In the genomic region with DNA sequence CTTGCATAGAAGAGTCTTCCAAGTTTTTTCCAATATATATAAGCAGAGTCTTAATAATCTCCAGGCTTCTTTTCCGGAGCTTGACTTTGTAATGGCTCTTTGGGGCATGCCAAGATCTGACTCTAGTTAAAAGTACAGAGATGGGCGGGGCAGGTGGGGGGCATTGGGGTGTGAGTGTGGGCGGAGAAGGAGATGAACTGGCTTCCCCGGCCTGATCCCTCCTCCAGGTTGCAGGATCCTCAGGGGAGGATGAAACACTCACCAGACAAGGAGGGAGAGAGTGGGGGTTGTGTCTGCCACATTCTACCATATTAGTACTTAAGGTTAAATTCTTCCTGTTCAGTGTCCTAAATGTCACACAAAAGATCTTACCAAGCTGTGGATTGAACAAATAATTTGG, we compare ENCODE assay signal across 24 cellular contexts. TPM values are rescaled to one million over a fixed set of nuclear protein-coding genes. Genes with fewer than 3 reads are reported as not detected.
DNase-seq lines count a peak whose midpoint lies in the region; ATAC-seq, FAIRE-seq and TF ChIP-seq lines count a peak whose summit lies in the region.
"Had no signal": no experiment of that assay in that cellular context is flagged by ENCODE, and none has a peak within 500 bp of the region (broad histone marks: within the 10 kb centered on the region; RNA-seq: fewer than 3 reads in every experiment).

No MANE protein-coding gene starts in this region.

- TF ChIP-seq RAD21 in K562 (CRISPR knock-in tag; conservative IDR thresholded peaks at IDR 0.05 in 1 of 2, IDR thresholded peaks at IDR 0.05 in 1 of 2): no peak

- no peaks in the 10 kb centered on the region for H3K36me3 ChIP-seq in A673 (ENCODE audit: insufficient read depth, low read length, poor library complexity, severe bottlenecking)
- no peaks in the 10 kb centered on the region for H3K36me3 ChIP-seq in MG63
- no peaks in the 10 kb centered on the region for H3K36me3 ChIP-seq in K562 (ENCODE audit: control insufficient read depth, insufficient read depth, low read length)
- H3K36me3 ChIP-seq: HAP-1 had no signal

- no peak overlapping the region for H2AFZ ChIP-seq in K562 (ENCODE audit: low read depth, low read length)

- peaks cover 13% of the 10 kb centered on the region for H3K4me1 Mint-ChIP-seq in endothelial cell (ENCODE audit: unreplicated experiment)
- H3K4me1 Mint-ChIP-seq in activated CD4-positive, alpha-beta T cell treated with anti-CD3 and anti-CD28 coated beads, Interleukin-2, amount 10 ng/mL, durations not matched to agents 7 days and 5 days: peaks cover 26% of the 10 kb centered on the region
- H3K4me1 Mint-ChIP-seq: immature natural killer cell had no signal

- BruUV-seq in A673 (replicated peaks; lab: Mats Ljungman, UMichigan) (no TSS peak), K562 (replicated peaks; lab: Mats Ljungman, UMichigan) (no TSS peak)

- in situ Hi-C loops in K562 (cut with MboI): no loop called here

- H3K27me3 ChIP-seq in A673 (replicated peaks; ENCODE audit: insufficient read depth, low read depth, low read length, poor library complexity) (peaks cover 7% of the 10 kb centered on the region), MG63 (no peaks in the 10 kb centered on the region), K562 (ENCODE audit: control insufficient read depth in 2 of 2, insufficient read depth in 2 of 2, low read length in 2 of 2) (no peaks in the 10 kb centered on the region)
- H3K27me3 ChIP-seq: body of pancreas had no signal

- H3K79me2 ChIP-seq in K562 (ENCODE audit: control insufficient read depth, insufficient read depth, low read length): no peaks in the 10 kb centered on the region

- no peak overlapping the region for H3K9ac ChIP-seq in K562 (ENCODE audit: insufficient read depth in 1 of 2, low read depth in 2 of 2, low read length in 2 of 2)

- TF ChIP-seq POLR2A in K562 (conservative IDR thresholded peaks at IDR 0.05): no peak

- H3K27ac ChIP-seq in A673 (ENCODE audit: low read depth, low read length, poor library complexity, severe bottlenecking) (no peak overlapping the region), K562 (ENCODE audit: extremely low read depth, low read depth, low read length) (no peak overlapping the region)
- H3K27ac ChIP-seq: body of pancreas had no signal

- WGBS in K562 (ENCODE audit: insufficient coverage, low coverage, missing lambda C conversion rate): 7% methylated on average over 4 of the region's 4 CpGs

- no peaks in the 10 kb centered on the region for H3K27me3 Mint-ChIP-seq in endothelial cell (ENCODE audit: unreplicated experiment)
- peaks cover 6% of the 10 kb centered on the region for H3K27me3 Mint-ChIP-seq in activated CD4-positive, alpha-beta T cell treated with anti-CD3 and anti-CD28 coated beads, Interleukin-2, amount 10 ng/mL, durations not matched to agents 7 days and 5 days
- H3K27me3 Mint-ChIP-seq: activated CD4-positive, alpha-beta memory T cell treated with anti-CD3 and anti-CD28 coated beads for 36 hours; progenitor cell of endocrine pancreas had no signal

- no peaks in the 10 kb centered on the region for H3K9me3 Mint-ChIP-seq in endothelial cell (ENCODE audit: unreplicated experiment)
- no peaks in the 10 kb centered on the region for H3K9me3 Mint-ChIP-seq in activated CD4-positive, alpha-beta T cell treated with anti-CD3 and anti-CD28 coated beads, Interleukin-2, amount 10 ng/mL, durations not matched to agents 7 days and 5 days
- H3K9me3 Mint-ChIP-seq: activated B cell treated with CpG ODN at 0.5 μM for 24 hours; activated CD4-positive, alpha-beta memory T cell treated with anti-CD3 and anti-CD28 coated beads for 36 hours; CD14-positive monocyte; immature natural killer cell; neural crest cell had no signal

- H3K4me1 ChIP-seq in A673 (ENCODE audit: insufficient read depth, low read length, poor library complexity, severe bottlenecking) (peaks cover 39% of the 10 kb centered on the region), K562 (replicated peaks in 1 of 2; ENCODE audit: control insufficient read depth in 2 of 2, insufficient read depth in 2 of 2, low read length in 2 of 2) (peaks cover 3 to 19% of the 10 kb centered on the region in 2 experiments; a peak in 4 of 5 replicates)

- H3K4me3 ChIP-seq in A673 (ENCODE audit: low read depth, low read length, poor library complexity, severe bottlenecking) (no peak overlapping the region), MG63 (no peak overlapping the region), K562 (no peak overlapping the region)
- H3K4me3 ChIP-seq: body of pancreas, HAP-1 had no signal

- peak; percentile 18; the same call in 2 of the 3 replicates for ATAC-seq in K562
- no peak for ATAC-seq in HG03571 (IDR thresholded peaks at IDR 0.05; ENCODE audit: unreplicated experiment)
- ATAC-seq: body of pancreas, left ventricle myocardium superior had no signal

- TF ChIP-seq EP300 in K562 (IDR thresholded peaks at IDR 0.05; ENCODE audit: low read length): no peak

- no peaks in the 10 kb centered on the region for H3K9me3 ChIP-seq in A673 (ENCODE audit: low read depth, low read length, poor library complexity, severe bottlenecking)
- no peaks in the 10 kb centered on the region for H3K9me3 ChIP-seq in MG63
- no peaks in the 10 kb centered on the region for H3K9me3 ChIP-seq in K562 (replicated peaks; ENCODE audit: control insufficient read depth, insufficient read depth, low read depth, low read length)
- H3K9me3 ChIP-seq: body of pancreas, HAP-1 had no signal

- no peak overlapping the region for H3K4me3 Mint-ChIP-seq in endothelial cell (ENCODE audit: unreplicated experiment)
- no peak overlapping the region for H3K4me3 Mint-ChIP-seq in activated CD4-positive, alpha-beta T cell treated with anti-CD3 and anti-CD28 coated beads, Interleukin-2, amount 10 ng/mL, durations not matched to agents 7 days and 5 days
- H3K4me3 Mint-ChIP-seq: activated B cell treated with CpG ODN at 0.5 μM for 24 hours; activated CD4-positive, alpha-beta memory T cell treated with anti-CD3 and anti-CD28 coated beads for 36 hours; CD14-positive monocyte; immature natural killer cell; neural crest cell had no signal

- POLR2A ChIA-PET in A673 (lab: Charles Lee; ENCODE audit: low non-redundant PET): no interaction called here
- POLR2A ChIA-PET in K562 (lab: Yijun Ruan, JAX): interaction anchor here (0.7 to 1.2 kb wide), 4 partner anchors 18 to 64 kb away, joined by 3 read pairs; no protein-coding TSS in a partner anchor
- POLR2A ChIA-PET in activated CD4-positive, alpha-beta T cell treated with anti-CD3 and anti-CD28 coated beads, Interleukin-2, amount 10 ng/mL, durations not matched to agents 7 days and 5 days (lab: Charles Lee): no interaction called here

- FAIRE-seq in K562 (lab: Jason Lieb, UNC): no peak
- FAIRE-seq: colon, G401.6, urothelium cell line had no signal

- CTCF ChIA-PET in A673 (lab: Charles Lee): interaction anchor here (0.5 to 1.2 kb wide), 4 partner anchors 26 to 80 kb away, joined by 3 to 9 read pairs (median 4); no protein-coding TSS in a partner anchor
- CTCF ChIA-PET in K562 (lab: Yijun Ruan, JAX; ENCODE audit: low intra/inter-chr PET ratio): interaction anchor here (0.6 to 1.1 kb wide), 3 partner anchors 26 to 54 kb away, joined by 3 to 9 read pairs (median 3); no protein-coding TSS in a partner anchor
- CTCF ChIA-PET in activated CD4-positive, alpha-beta T cell treated with anti-CD3 and anti-CD28 coated beads, Interleukin-2, amount 10 ng/mL, durations not matched to agents 7 days and 5 days (lab: Charles Lee): interaction anchor here (0.6 to 8.2 kb wide), 7 partner anchors 17 to 64 kb away, joined by 3 to 75 read pairs (median 3); no protein-coding TSS in a partner anchor

- H3K4me2 ChIP-seq in K562 (ENCODE audit: insufficient read depth, low read length): no peak overlapping the region

- intact Hi-C loops in A673 (cut with micrococcal nuclease; ENCODE audit: unreplicated experiment): no loop called here
- intact Hi-C loops in K562 (cut with micrococcal nuclease): no loop called here

- no peak for TF ChIP-seq CTCF in A673 (conservative IDR thresholded peaks at IDR 0.05; ENCODE audit: low read depth, low read length)
- no peak for TF ChIP-seq CTCF in K562 (IDR thresholded peaks at IDR 0.05 in 2 of 3, conservative IDR thresholded peaks at IDR 0.05 in 1 of 3; ENCODE audit: insufficient read depth in 2 of 3, low read depth in 1 of 3, low read length in 3 of 3)
- TF ChIP-seq CTCF in endothelial cell (IDR thresholded peaks at IDR 0.05; ENCODE audit: unreplicated experiment): no peak

- 0 out of 2 replicates have a peak, but pooled peaks cover 3% of the 10 kb centered on the region for H4K20me1 ChIP-seq in K562 (replicated peaks; ENCODE audit: control insufficient read depth, insufficient read depth, low read length)

- H3K27ac Mint-ChIP-seq in endothelial cell (ENCODE audit: unreplicated experiment): no peak overlapping the region
- no peak overlapping the region for H3K27ac Mint-ChIP-seq in activated CD4-positive, alpha-beta T cell treated with anti-CD3 and anti-CD28 coated beads, Interleukin-2, amount 10 ng/mL, durations not matched to agents 7 days and 5 days
- H3K27ac Mint-ChIP-seq: activated B cell treated with CpG ODN at 0.5 μM for 24 hours; activated CD4-positive, alpha-beta memory T cell treated with anti-CD3 and anti-CD28 coated beads for 36 hours; immature natural killer cell; progenitor cell of endocrine pancreas had no signal

- DNase-seq in A673 (ENCODE audit: low spot score) (peak; percentile 45), MG63 (peak; percentile 52), K562 (ENCODE audit: extremely low read depth in 1 of 4, low spot score in 3 of 4) (peak; percentile 46 to 61 (median 58)), islet precursor cell (peak; percentile 71), hypothalamus (lab: John Stamatoyannopoulos, UW) (no peak), endothelial cell (ENCODE audit: low spot score) (no peak)
- DNase-seq in activated CD4-positive, alpha-beta T cell treated with anti-CD3 and anti-CD28 coated beads, Interleukin-2, amount 10 ng/mL, durations not matched to agents 7 days and 5 days: no peak
- DNase-seq: activated B cell treated with CpG ODN at 0.5 μM for 24 hours; activated CD4-positive, alpha-beta memory T cell treated with anti-CD3 and anti-CD28 coated beads for 36 hours; activated effector memory CD4-positive, alpha-beta T cell treated with anti-CD3 and anti-CD28 coated beads, Interleukin-2, amount 50 U/mL, for 16 hours; body of pancreas; immature natural killer cell; left ventricle myocardium superior; NCI-H1694 treated with DMSO at 0.1 percent for 48 hours; stimulated activated CD4-positive, alpha-beta T cell treated with anti-CD3 and anti-CD28 coated beads, Interleukin-1b, Interleukin-23, amount 100 ng/mL, for 48 hours; substantia nigra had no signal

- no peaks in the 10 kb centered on the region for H3K36me3 Mint-ChIP-seq in endothelial cell (ENCODE audit: low read depth, unreplicated experiment)
- no peaks in the 10 kb centered on the region for H3K36me3 Mint-ChIP-seq in activated CD4-positive, alpha-beta T cell treated with anti-CD3 and anti-CD28 coated beads, Interleukin-2, amount 10 ng/mL, durations not matched to agents 7 days and 5 days (ENCODE audit: low read depth)
- H3K36me3 Mint-ChIP-seq: activated CD4-positive, alpha-beta memory T cell treated with anti-CD3 and anti-CD28 coated beads for 36 hours had no signal

- H3K9me1 ChIP-seq in K562 (ENCODE audit: control insufficient read depth, insufficient read depth, low read length): no peaks in the 10 kb centered on the region

RNA-seq across cellular contexts. Expression of gene S100A10, which starts 23.0 kb away (rescaled TPM):
- 34.0 and 42.4 TPM in 2 replicates for total RNA-seq in A673 (2021)
- total RNA-seq in MG63 (2014; rRNA removed; shearing (Covaris generic); ENCODE audit: low replicate concordance): 213 and 271 TPM in 2 replicates
- total RNA-seq in K562 (2011; cell fraction: chromatin; rRNA removed; ENCODE audit: low replicate concordance): not detected in 2 replicates
- not detected in 2 replicates for total RNA-seq in K562 (2011; cell fraction: nucleolus; rRNA removed)
- not detected in 2 replicates for total RNA-seq in K562 (2011; cell fraction: nucleoplasm; rRNA removed)
- total RNA-seq in K562 (2014; rRNA removed): 0.41 TPM in 1 of 2 replicates, not detected in the other
- total RNA-seq in K562 (2014; rRNA removed; fragmentation: Illumina TruSeq; extraction: Trizol): 0.35 and 0.44 TPM in 2 replicates
- not detected in 2 replicates for total RNA-seq in K562 (2015; rRNA removed; fragmentation: Illumina TruSeq; extraction: Trizol)
- 1.6 and 3.2 TPM in 2 replicates for total RNA-seq in K562 (2021)
- polyA plus RNA-seq in K562 (2011; rRNA removed): 0.61 and 0.73 TPM in 2 replicates
- 0.16 and 0.52 TPM in 2 replicates for polyA plus RNA-seq in K562 (2011; cell fraction: cytosol; rRNA removed)
- 0.29 TPM in 1 of 2 replicates, not detected in the other for polyA plus RNA-seq in K562 (2011; cell fraction: nucleus; rRNA removed)
- polyA plus RNA-seq in K562 (2012): 1.0 and 1.8 TPM in 2 replicates
- polyA plus RNA-seq in K562 (2014; fragmentation: Illumina TruSeq; extraction: Trizol): 0.28 and 0.56 TPM in 2 replicates
- polyA plus RNA-seq in K562 (2014; fragmentation: Nextera tagmentation; extraction: Ambion mirVana): under 1 TPM in 1 of 2 experiments, not detected in 1; 0.32 TPM
- not detected in 2 replicates for polyA plus RNA-seq in K562 (2014; rRNA removed)
- 0.93 TPM in 1 of 2 replicates, not detected in the other for polyA minus RNA-seq in K562 (2011; rRNA and poly(A)+ RNA removed)
- polyA minus RNA-seq in K562 (2011; cell fraction: cytosol; rRNA and poly(A)+ RNA removed): 1.6 and 5.2 TPM in 2 replicates
- 0.67 TPM in 1 of 2 replicates, not detected in the other for polyA minus RNA-seq in K562 (2011; cell fraction: nucleus; rRNA and poly(A)+ RNA removed)
- total RNA-seq in endothelial cell (ENCODE audit: unreplicated experiment): 241 TPM
- 100 to 1,000 TPM; 561 to 662 TPM for total RNA-seq in activated CD4-positive, alpha-beta T cell treated with anti-CD3 and anti-CD28 coated beads, Interleukin-2, amount 10 ng/mL, durations not matched to agents 7 days and 5 days

Comparison
In these comparisons a context has a peak if more than half of its experiments do, and no peak if none do; other contexts are left out.
1. DNase-seq: peak in A673 (single experiment), MG63 (single experiment), K562 (4 of 4) and islet precursor cell (single experiment); none in hypothalamus (0 of 51), endothelial cell (single experiment) and activated CD4-positive, alpha-beta T cell treated with anti-CD3 and anti-CD28 coated beads, Interleukin-2, amount 10 ng/mL, durations not matched to agents 7 days and 5 days (single experiment).